ENCODE assay signal across 9 cellular contexts in genomic region chr19:11374449-11375142, GRCh38. TPM values are rescaled to one million over a fixed set of nuclear protein-coding genes. Genes with fewer than 3 reads are reported as not detected.
DNase-seq lines count a peak whose midpoint lies in the region; ATAC-seq and TF ChIP-seq lines count a peak whose summit lies in the region.
"Had no signal": no experiment of that assay in that cellular context is flagged by ENCODE, and none has a peak within 500 bp of the region (broad histone marks: within the 10 kb centered on the region; RNA-seq: fewer than 3 reads in every experiment).

Gene SWSAP1, plus strand, starts transcription at chr19:11374666. Its CDS starts 15 bp downstream, at chr19:11374681.

- TF ChIP-seq POLR2A in GM18951 (IDR thresholded peaks at IDR 0.05; ENCODE audit: extremely low read depth, insufficient read depth, insufficient read length): peak; percentile 83

- DNase-seq in AG08396 (ENCODE audit: low spot score): peak; percentile 99
- peak; percentile 97 for DNase-seq in NCI-H2227 (lab: John Stamatoyannopoulos, UW; ENCODE audit: unreplicated experiment)
- peak; percentile 98 for DNase-seq in WTC11 (ENCODE audit: low spot score)
- peak; percentile 91 to 100 (median 99) for DNase-seq in caudate nucleus (lab: John Stamatoyannopoulos, UW)
- peak; percentile 99 for DNase-seq in inferior parietal cortex (ENCODE audit: extremely low spot score)
- DNase-seq in smooth muscle cell of the brain vasculature (ENCODE audit: low read depth, low spot score): peak; percentile 98

- peak within 1 kb of the TSS; percentile 95 for H3K27ac ChIP-seq in caudate nucleus (ENCODE audit: low read depth, low read length)

- ATAC-seq in HG03159 (IDR thresholded peaks at IDR 0.05; ENCODE audit: unreplicated experiment): peak; percentile 89
- ATAC-seq in WTC11: peak; percentile 93

- peaks cover 6% of the 10 kb centered on the region for H3K36me3 Mint-ChIP-seq in WTC11

- in situ Hi-C loops in GM18951 (cut with MboI; ENCODE audit: low sequenced_read_pairs, unreplicated experiment): no loop called here

- H3K27ac Mint-ChIP-seq in WTC11: no peak within 1 kb of the TSS; the same call in 1 of the 2 replicates
- H3K27ac Mint-ChIP-seq: IgD-negative memory B cell had no signal

- peaks cover 19% of the 10 kb centered on the region for H3K4me1 Mint-ChIP-seq in WTC11

- TF ChIP-seq CTCF in WTC11 (IDR thresholded peaks at IDR 0.05): no peak

- CTCF ChIA-PET in WTC11 (lab: Charles Lee): interaction anchor here (0.6 to 4.6 kb wide), 27 partner anchors 9 to 326 kb away, joined by 3 to 59 read pairs (median 6); partner anchors contain the start of genes CCDC159, CNN1, ECSIT and EPOR

- POLR2A ChIA-PET in WTC11 (lab: Charles Lee): interaction anchor here (0.5 to 3.1 kb wide), 12 partner anchors 9 to 144 kb away, joined by 3 to 16 read pairs (median 5); partner anchors contain the start of genes CCDC159, EPOR, ODAD3 and PRKCSH

- no peaks in the 10 kb centered on the region for H3K27me3 Mint-ChIP-seq in WTC11 (ENCODE audit: low read depth)
- H3K27me3 Mint-ChIP-seq: IgD-negative memory B cell had no signal

- no peak within 1 kb of the TSS for H3K4me3 Mint-ChIP-seq in WTC11

- no peaks in the 10 kb centered on the region for H3K9me3 Mint-ChIP-seq in WTC11

TF ChIP-seq in WTC11, 78 proteins besides CTCF, POLR2A, EP300 and RAD21 (continues in another document):
- TF ChIP-seq CDX4 (CRISPR knock-in tag; IDR thresholded peaks at IDR 0.05; ENCODE audit: borderline replicate concordance) (no peak), CREB1 (CRISPR knock-in tag; IDR thresholded peaks at IDR 0.05) (peak; percentile 56; the same call in 1 of the 2 replicates), ZNF671 (CRISPR knock-in tag; IDR thresholded peaks at IDR 0.05) (no peak), NFYB (CRISPR knock-in tag; conservative IDR thresholded peaks at IDR 0.05; ENCODE audit: low read depth) (peak; percentile 83), ZNF396 (CRISPR knock-in tag; IDR thresholded peaks at IDR 0.05; ENCODE audit: borderline replicate concordance) (no peak), AR (CRISPR knock-in tag; IDR thresholded peaks at IDR 0.05) (peak; percentile 52; the same call in 1 of the 2 replicates), MAX (CRISPR knock-in tag; IDR thresholded peaks at IDR 0.05) (peak; percentile 86), USF1 (CRISPR knock-in tag; IDR thresholded peaks at IDR 0.05) (0 out of 2 replicates have a peak, but pooled peaks have one; percentile 25), TEAD1 (CRISPR knock-in tag; IDR thresholded peaks at IDR 0.05) (0 out of 2 replicates have a peak, but pooled peaks have one; percentile 68), ZMAT4 (CRISPR knock-in tag; IDR thresholded peaks at IDR 0.05) (0 out of 2 replicates have a peak, but pooled peaks have one; percentile 42), FOXP4 (CRISPR knock-in tag; IDR thresholded peaks at IDR 0.05) (peak; percentile 60), E2F5 (CRISPR knock-in tag; IDR thresholded peaks at IDR 0.05) (peak; percentile 27; the same call in 1 of the 2 replicates), ZNF416 (CRISPR knock-in tag; IDR thresholded peaks at IDR 0.05) (0 out of 2 replicates have a peak, but pooled peaks have one; percentile 17), FOXK1 (CRISPR knock-in tag; IDR thresholded peaks at IDR 0.05) (peak; percentile 60; the same call in 1 of the 2 replicates)

RNA-seq across cellular contexts. Expression of gene SWSAP1, which starts in this region (rescaled TPM):
- 2.4 to 3.9 TPM (median 3.0 TPM) in 3 replicates for total RNA-seq in WTC11 (2021)

Comparison
In these comparisons a context has a peak if more than half of its experiments do, and no peak if none do; other contexts are left out.
1. Peak in every context shown above with its lines: DNase-seq, ATAC-seq and H3K27ac ChIP-seq.